ENCODE assay signal across 20 cellular contexts in the genomic region with DNA sequence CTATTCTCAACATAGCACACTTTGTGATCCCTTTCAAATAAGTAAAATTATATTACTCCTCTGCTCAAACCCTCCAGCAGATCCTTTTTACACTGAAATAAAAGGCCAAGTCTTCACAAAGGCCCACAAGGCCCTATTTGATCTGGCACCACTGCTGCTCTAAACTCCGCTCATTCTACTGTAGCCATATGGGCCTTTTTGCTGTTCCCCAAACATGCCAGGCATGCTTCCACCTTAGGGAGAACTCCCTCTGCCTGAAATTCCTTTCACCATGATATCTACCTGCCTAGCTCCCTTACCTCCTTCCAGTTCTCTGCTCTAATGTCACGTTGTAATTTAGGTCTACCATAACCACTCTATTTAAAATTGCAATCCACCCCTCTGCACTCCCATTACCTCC. TPM values are rescaled to one million over a fixed set of nuclear protein-coding genes. Genes with fewer than 3 reads are reported as not detected.
A peak's percentile ranks its signal among the peaks of the same experiment; 100 is the strongest.
DNase-seq lines count a peak whose midpoint lies in the region; ATAC-seq and TF ChIP-seq lines count a peak whose summit lies in the region.
"Had no signal": no experiment of that assay in that cellular context is flagged by ENCODE, and none has a peak within 500 bp of the region (broad histone marks: within the 10 kb centered on the region; RNA-seq: fewer than 3 reads in every experiment).

No MANE protein-coding gene starts in this region.

- H3K9me3 ChIP-seq in PC-9 (ENCODE audit: insufficient read depth, low read depth) = no peaks in the 10 kb centered on the region
- H3K9me3 ChIP-seq in right atrium auricular region = no peaks in the 10 kb centered on the region
- H3K9me3 ChIP-seq: BE2C, BLaER1 had no signal

- H3K27ac ChIP-seq in PC-9 = no peak overlapping the region
- H3K27ac ChIP-seq in right atrium auricular region = no peak overlapping the region
- H3K27ac ChIP-seq: BLaER1 had no signal

- peaks cover 16% of the 10 kb centered on the region for H3F3A ChIP-seq in PC-9 (ENCODE audit: insufficient read depth, low read depth)

- ATAC-seq in stimulated activated naive CD8-positive, alpha-beta T cell treated with anti-CD3 and anti-CD28 coated beads, Interleukin-15, Interleukin-2, amounts not matched to agents 100 U/mL and 50 U/mL, for 24 hours = no peak
- ATAC-seq: GM12878 had no signal

- H3K4me3 ChIP-seq in PC-9 (no peak overlapping the region), right atrium auricular region (no peak overlapping the region)
- H3K4me3 ChIP-seq: BLaER1, GM12878 had no signal

- DNase-seq in PC-9 (no peak), cerebellum (ENCODE audit: low spot score) (peak; percentile 32), right atrium auricular region (ENCODE audit: low spot score) (no peak), DMS79 treated with DMSO at 0.1 percent for 48 hours (lab: John Stamatoyannopoulos, UW) (no peak)
- DNase-seq in stimulated activated naive CD8-positive, alpha-beta T cell treated with anti-CD3 and anti-CD28 coated beads, Interleukin-15, Interleukin-2, amounts not matched to agents 100 U/mL and 50 U/mL, for 24 hours = no peak
- DNase-seq: 8988T; ACHN; BE2C; CD4-positive, alpha-beta memory T cell; CD4-positive, CD25-positive, alpha-beta regulatory T cell; CD8-positive, alpha-beta memory T cell; COR-L47; DMS 273 treated with DMSO at 0.1 percent for 48 hours; DMS153; DMS53; DMS79; GDM1 had no signal

- POLR2A ChIA-PET in PC-9 (lab: Charles Lee; ENCODE audit: unreplicated experiment) = no interaction called here

- H2AFZ ChIP-seq in PC-9 = no peak overlapping the region

- H3K4me2 ChIP-seq in PC-9 = peak overlapping the region; percentile 41; the same call in 1 of the 2 replicates
- H3K4me2 ChIP-seq: BLaER1 had no signal

- no peaks in the 10 kb centered on the region for H3K79me2 ChIP-seq in PC-9 (ENCODE audit: low read depth)

- H3K36me3 ChIP-seq in PC-9 (ENCODE audit: low read depth) (no peaks in the 10 kb centered on the region), right atrium auricular region (no peaks in the 10 kb centered on the region)
- H3K36me3 ChIP-seq: BE2C, BLaER1 had no signal

- TF ChIP-seq CTCF in PC-9 (conservative IDR thresholded peaks at IDR 0.05) = no peak
- no peak for TF ChIP-seq CTCF in right atrium auricular region (IDR thresholded peaks at IDR 0.05)

- H3K9me2 ChIP-seq in PC-9 (ENCODE audit: insufficient read depth) = no peaks in the 10 kb centered on the region

- H3K27me3 ChIP-seq in PC-9 (ENCODE audit: insufficient read depth, low read depth) (no peaks in the 10 kb centered on the region), right atrium auricular region (no peaks in the 10 kb centered on the region)
- H3K27me3 ChIP-seq: BE2C, BLaER1 had no signal

- BruUV-seq in PC-9 (replicated peaks; lab: Mats Ljungman, UMichigan) = no TSS peak

- 0 out of 2 replicates have a peak, but pooled peaks cover 3% of the 10 kb centered on the region for H4K20me1 ChIP-seq in PC-9 (ENCODE audit: insufficient read depth)
- H4K20me1 ChIP-seq: BLaER1 had no signal

- intact Hi-C loops in PC-9 (cut with micrococcal nuclease; ENCODE audit: unreplicated experiment) = no loop called here

- H3K4me1 ChIP-seq in PC-9 (replicated peaks; ENCODE audit: insufficient read depth) = peaks cover 39% of the 10 kb centered on the region
- H3K4me1 ChIP-seq in right atrium auricular region = peaks cover 0 to 21% of the 10 kb centered on the region in 2 donors
- H3K4me1 ChIP-seq: BLaER1 had no signal

- CTCF ChIA-PET in PC-9 (lab: Charles Lee) = no interaction called here

RNA-seq across cellular contexts. Expression of gene NRG2, which starts 28.3 kb away (rescaled TPM):
- not detected in 2 replicates for total RNA-seq in PC-9 (2021)
- total RNA-seq in cerebellum = 5.1 TPM
- total RNA-seq in right atrium auricular region = 1 to 10 TPM; 1.8 to 1.9 TPM
- total RNA-seq: A673; CD4-positive, CD25-positive, alpha-beta regulatory T cell had no signal
